Comparison of ENCODE assay signal across 16 cellular contexts in genomic region chr13:46022476-46022875, GRCh38.
"Had no signal": no experiment of that assay in that cellular context is flagged by ENCODE, and none has a peak within 500 bp of the region (broad histone marks: within the 10 kb centered on the region; RNA-seq: fewer than 3 reads in every experiment).

No MANE protein-coding gene starts in this region.

- H3K27me3 ChIP-seq: esophagus muscularis mucosa, gastrocnemius medialis, pancreas, suprapubic skin, thyroid gland had no signal

- H3K4me3 ChIP-seq: esophagus muscularis mucosa, gastrocnemius medialis, left ventricle myocardium inferior, lower lobe of right lung, pancreas, smooth muscle cell, suprapubic skin, thyroid gland had no signal

- H3K9me3 ChIP-seq: esophagus muscularis mucosa, gastrocnemius medialis, left ventricle myocardium inferior, lower lobe of right lung, pancreas, suprapubic skin, thyroid gland had no signal

- H3K4me1 ChIP-seq: lower lobe of right lung, pancreas, suprapubic skin, thyroid gland had no signal

- H3K4me2 ChIP-seq: smooth muscle cell had no signal

- ATAC-seq: effector memory CD8-positive, alpha-beta T cell; gastrocnemius medialis; lower lobe of right lung; natural killer cell; pancreas; right cardiac atrium had no signal

- DNase-seq: effector memory CD8-positive, alpha-beta T cell; gastrocnemius medialis; immature natural killer cell; left ventricle myocardium inferior; lower lobe of right lung; natural killer cell; occipital lobe; pancreas; right cardiac atrium; stimulated activated CD4-positive, alpha-beta T cell treated with anti-CD3 and anti-CD28 coated beads, Interleukin-2, amount 100 ng/mL, for 48 hours; stimulated activated naive CD4-positive, alpha-beta T cell treated with Interleukin-2 at 50 U/mL for 16 hours; thyroid gland had no signal

- H3K27ac ChIP-seq: epithelial cell of prostate, esophagus muscularis mucosa, gastrocnemius medialis, left ventricle myocardium inferior, lower lobe of right lung, pancreas, suprapubic skin, thyroid gland had no signal
